In the genomic region with DNA sequence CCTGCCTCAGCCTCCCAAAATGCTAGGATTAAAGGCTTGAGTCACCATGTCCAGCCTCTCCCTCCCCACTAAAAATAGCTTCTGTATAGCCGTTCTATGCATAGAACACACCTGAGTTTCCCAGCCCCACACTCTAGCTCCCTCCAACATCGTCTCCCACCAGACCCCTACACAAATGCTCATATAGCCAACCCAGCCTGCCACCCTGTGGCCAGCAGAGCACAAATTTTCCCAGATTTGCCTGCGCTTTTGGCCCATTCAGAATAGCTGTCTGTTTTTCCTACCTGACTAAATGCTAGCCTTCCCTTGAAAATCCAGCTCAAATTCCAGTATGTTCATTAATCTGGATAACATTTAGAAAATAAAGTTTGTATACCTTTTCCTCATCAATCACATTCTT, we compare ENCODE assay signal across 10 cellular contexts. TPM values are rescaled to one million over a fixed set of nuclear protein-coding genes. Genes with fewer than 3 reads are reported as not detected.
DNase-seq lines count a peak whose midpoint lies in the region; ATAC-seq and TF ChIP-seq lines count a peak whose summit lies in the region.
"Had no signal": no experiment of that assay in that cellular context is flagged by ENCODE, and none has a peak within 500 bp of the region (broad histone marks: within the 10 kb centered on the region; RNA-seq: fewer than 3 reads in every experiment).

No MANE protein-coding gene starts in this region.

- no peak overlapping the region for H3K4me2 ChIP-seq in mesendoderm (ENCODE audit: low read length)

- no peak overlapping the region for H3K4me3 Mint-ChIP-seq in T-helper 1 cell treated with Interleukin-12 subunit alpha and Interleukin-12 subunit beta and Interleukin-4 antibody, amounts not matched to agents 30 μg/mL and 1 μg/mL, for 36 hours
- peak overlapping the region; percentile 71 for H3K4me3 Mint-ChIP-seq in activated T-helper 17 cell treated with anti-CD3 and anti-CD28 coated beads, Interleukin-2, amount 50 U/mL, for 72 hours

- peaks cover 85% of the 10 kb centered on the region for H3K4me1 Mint-ChIP-seq in T-helper 1 cell treated with Interleukin-12 subunit alpha and Interleukin-12 subunit beta and Interleukin-4 antibody, amounts not matched to agents 30 μg/mL and 1 μg/mL, for 36 hours (ENCODE audit: low read depth)
- peaks cover 80% of the 10 kb centered on the region for H3K4me1 Mint-ChIP-seq in activated T-helper 17 cell treated with anti-CD3 and anti-CD28 coated beads, Interleukin-2, amount 50 U/mL, for 72 hours

- H3K4ac ChIP-seq in mesendoderm (ENCODE audit: low read depth, low read length): no peak overlapping the region

- peaks cover 6% of the 10 kb centered on the region for H3K4me1 ChIP-seq in mesendoderm (ENCODE audit: control insufficient read depth, low read depth, low read length)
- H3K4me1 ChIP-seq in upper lobe of right lung: no peaks in the 10 kb centered on the region
- H3K4me1 ChIP-seq: thyroid gland had no signal

- no CpG with 5 or more reads among the region's 3 CpGs for WGBS in mesendoderm (ENCODE audit: extremely low coverage, insufficient coverage, low lambda C conversion rate)

- TF ChIP-seq CTCF in GM12875 (IDR thresholded peaks at IDR 0.05; ENCODE audit: borderline replicate concordance, insufficient read depth, low read depth, low read length): peak; percentile 29; the same call in 1 of the 2 replicates
- no peak for TF ChIP-seq CTCF in upper lobe of right lung (IDR thresholded peaks at IDR 0.05)

- H2BK5ac ChIP-seq in mesendoderm (ENCODE audit: low read length): no peak overlapping the region

- H3K9ac ChIP-seq in mesendoderm (ENCODE audit: low read length): no peak overlapping the region

- H3K79me1 ChIP-seq in mesendoderm (ENCODE audit: low read length): no peaks in the 10 kb centered on the region

- no peak overlapping the region for H4K5ac ChIP-seq in mesendoderm (ENCODE audit: low read length)

- peaks cover 44% of the 10 kb centered on the region for H3K36me3 Mint-ChIP-seq in T-helper 1 cell treated with Interleukin-12 subunit alpha and Interleukin-12 subunit beta and Interleukin-4 antibody, amounts not matched to agents 30 μg/mL and 1 μg/mL, for 36 hours (ENCODE audit: low read depth)
- peaks cover 8% of the 10 kb centered on the region for H3K36me3 Mint-ChIP-seq in activated T-helper 17 cell treated with anti-CD3 and anti-CD28 coated beads, Interleukin-2, amount 50 U/mL, for 72 hours (ENCODE audit: low read depth)

- no peaks in the 10 kb centered on the region for H3K36me3 ChIP-seq in mesendoderm (ENCODE audit: control insufficient read depth, insufficient read depth, low read length)
- no peaks in the 10 kb centered on the region for H3K36me3 ChIP-seq in upper lobe of right lung
- H3K36me3 ChIP-seq: thyroid gland had no signal

- no peak overlapping the region for H3K56ac ChIP-seq in mesendoderm (ENCODE audit: low read length)

- intact Hi-C loops in upper lobe of right lung (cut with DNase I): no loop called here

- no peak overlapping the region for H2BK15ac ChIP-seq in mesendoderm (replicated peaks; ENCODE audit: low read depth)

- H3K9me3 Mint-ChIP-seq in T-helper 1 cell treated with Interleukin-12 subunit alpha and Interleukin-12 subunit beta and Interleukin-4 antibody, amounts not matched to agents 30 μg/mL and 1 μg/mL, for 36 hours: peaks cover 3% of the 10 kb centered on the region
- peaks cover 2% of the 10 kb centered on the region for H3K9me3 Mint-ChIP-seq in activated T-helper 17 cell treated with anti-CD3 and anti-CD28 coated beads, Interleukin-2, amount 50 U/mL, for 72 hours

- H3K27me3 Mint-ChIP-seq in T-helper 1 cell treated with Interleukin-12 subunit alpha and Interleukin-12 subunit beta and Interleukin-4 antibody, amounts not matched to agents 30 μg/mL and 1 μg/mL, for 36 hours (ENCODE audit: low read depth): no peaks in the 10 kb centered on the region
- no peaks in the 10 kb centered on the region for H3K27me3 Mint-ChIP-seq in activated T-helper 17 cell treated with anti-CD3 and anti-CD28 coated beads, Interleukin-2, amount 50 U/mL, for 72 hours

- DNase-seq in T-helper 1 cell (no peak), mesendoderm (peak; percentile 55), 8988T (no peak), upper lobe of right lung (no peak)
- DNase-seq: effector CD4-positive, alpha-beta T cell; thyroid gland had no signal

- no peak overlapping the region for H3K18ac ChIP-seq in mesendoderm (ENCODE audit: low read length)

- no peak overlapping the region for H2BK120ac ChIP-seq in mesendoderm (ENCODE audit: low read depth, low read length)

- peak overlapping the region; percentile 88 for H3K27ac Mint-ChIP-seq in T-helper 1 cell treated with Interleukin-12 subunit alpha and Interleukin-12 subunit beta and Interleukin-4 antibody, amounts not matched to agents 30 μg/mL and 1 μg/mL, for 36 hours
- peak overlapping the region; percentile 82 for H3K27ac Mint-ChIP-seq in activated T-helper 17 cell treated with anti-CD3 and anti-CD28 coated beads, Interleukin-2, amount 50 U/mL, for 72 hours

- H3K4me3 ChIP-seq in GM12875 (ENCODE audit: low read depth, low read length) (no peak overlapping the region), mesendoderm (ENCODE audit: low read length) (no peak overlapping the region), upper lobe of right lung (no peak overlapping the region)
- H3K4me3 ChIP-seq: thyroid gland had no signal

- no peaks in the 10 kb centered on the region for H3K79me2 ChIP-seq in mesendoderm (ENCODE audit: control insufficient read depth, insufficient read depth, low read length)

- no peaks in the 10 kb centered on the region for H3K27me3 ChIP-seq in mesendoderm (ENCODE audit: insufficient read depth, low read length, poor library complexity)
- no peaks in the 10 kb centered on the region for H3K27me3 ChIP-seq in upper lobe of right lung
- H3K27me3 ChIP-seq: thyroid gland had no signal

- no peak overlapping the region for H4K8ac ChIP-seq in mesendoderm (ENCODE audit: low read depth, low read length)

- H3K23ac ChIP-seq in mesendoderm (ENCODE audit: low read length): no peak overlapping the region

- no peak for ATAC-seq in activated T-helper 17 cell treated with anti-CD3 and anti-CD28 coated beads, Interleukin-2, amount 50 U/mL, for 72 hours (replicated peaks)
- ATAC-seq in upper lobe of right lung (no peak), HG03342 (IDR thresholded peaks at IDR 0.05; ENCODE audit: unreplicated experiment) (no peak)

- no peaks in the 10 kb centered on the region for H3K9me3 ChIP-seq in upper lobe of right lung
- H3K9me3 ChIP-seq: thyroid gland had no signal

- no peak overlapping the region for H2AK5ac ChIP-seq in mesendoderm (ENCODE audit: low read length)

- H3K27ac ChIP-seq in mesendoderm (ENCODE audit: low read depth, low read length) (no peak overlapping the region), upper lobe of right lung (no peak overlapping the region)
- H3K27ac ChIP-seq: thyroid gland had no signal

RNA-seq across cellular contexts. Expression of gene TRABD2A, which starts 22.8 kb away (rescaled TPM):
- total RNA-seq in activated T-helper 17 cell treated with anti-CD3 and anti-CD28 coated beads, Interleukin-2, amount 50 U/mL, for 72 hours: 10 to 100 TPM; 28.6 to 32.3 TPM
- 13.4 TPM for polyA plus RNA-seq in mesendoderm (2013, experiment 1 of 2)
- polyA plus RNA-seq in mesendoderm (2013, experiment 2 of 2): 14.1 TPM
- 6.5 TPM for total RNA-seq in upper lobe of right lung

RNA-seq across cellular contexts. Expression of gene TMSB10, which starts 47.3 kb away (rescaled TPM):
- 1,000 to 10,000 TPM; 2,616 to 3,068 TPM for total RNA-seq in activated T-helper 17 cell treated with anti-CD3 and anti-CD28 coated beads, Interleukin-2, amount 50 U/mL, for 72 hours
- 1,538 TPM for polyA plus RNA-seq in mesendoderm (2013, experiment 1 of 2)
- polyA plus RNA-seq in mesendoderm (2013, experiment 2 of 2): 1,586 TPM
- 1,558 TPM for total RNA-seq in upper lobe of right lung
